In the genomic region with DNA sequence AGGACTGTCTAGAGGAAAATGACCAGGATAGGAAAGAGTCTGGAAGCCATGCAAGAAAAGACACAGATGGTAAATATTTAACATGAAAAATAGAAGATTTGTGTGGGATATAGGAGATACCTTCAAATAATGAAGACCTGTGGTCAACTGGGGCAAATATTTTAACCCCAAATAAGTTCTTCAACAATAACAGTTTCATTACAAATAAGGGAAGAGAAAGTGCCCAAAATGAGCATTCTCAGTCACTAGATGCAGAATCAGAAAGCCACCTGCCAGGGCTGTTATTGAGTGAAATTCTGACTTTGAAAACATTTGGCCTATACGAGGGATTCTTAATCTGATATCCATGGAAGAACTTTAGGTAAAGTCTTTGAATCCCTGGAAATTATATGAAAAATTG, we compare ENCODE assay signal across 15 cellular contexts.
DNase-seq lines count a peak whose midpoint lies in the region; ATAC-seq, FAIRE-seq and TF ChIP-seq lines count a peak whose summit lies in the region.
"Had no signal": no experiment of that assay in that cellular context is flagged by ENCODE, and none has a peak within 500 bp of the region (broad histone marks: within the 10 kb centered on the region; RNA-seq: fewer than 3 reads in every experiment).

No MANE protein-coding gene starts in this region.

- DNase-seq in GM12892 (ENCODE audit: insufficient read length) (no peak), dedifferentiated amniotic fluid mesenchymal stem cell (ENCODE audit: extremely low spot score) (no peak), HT-29 (ENCODE audit: low spot score) (no peak), SIG-M5 (lab: John Stamatoyannopoulos, UW) (no peak), Kasumi-1 (lab: John Stamatoyannopoulos, UW) (no peak)
- DNase-seq: activated CD4-positive, alpha-beta memory T cell treated with anti-CD3 and anti-CD28 coated beads, Interleukin-2, amount 10 ng/mL, durations not matched to agents 7 days and 5 days; effector memory CD4-positive, alpha-beta T cell; HFFc6; mesendoderm; MV-4-11; NCI-H446; trophoblast cell had no signal

- no peak for TF ChIP-seq POLR2A in GM12892 (IDR thresholded peaks at IDR 0.05; ENCODE audit: low read depth, low read length)

- FAIRE-seq in GM12892 (lab: Jason Lieb, UNC) = peak; percentile 93

- ATAC-seq in GM19395 (IDR thresholded peaks at IDR 0.05; ENCODE audit: unreplicated experiment) = peak; percentile 53
- ATAC-seq in HG02852 (IDR thresholded peaks at IDR 0.05; ENCODE audit: unreplicated experiment) = peak; percentile 42
- ATAC-seq in HG03571 (IDR thresholded peaks at IDR 0.05; ENCODE audit: unreplicated experiment) = peak; percentile 37
